Comparison of ENCODE assay signal across 10 cellular contexts in the genomic region with DNA sequence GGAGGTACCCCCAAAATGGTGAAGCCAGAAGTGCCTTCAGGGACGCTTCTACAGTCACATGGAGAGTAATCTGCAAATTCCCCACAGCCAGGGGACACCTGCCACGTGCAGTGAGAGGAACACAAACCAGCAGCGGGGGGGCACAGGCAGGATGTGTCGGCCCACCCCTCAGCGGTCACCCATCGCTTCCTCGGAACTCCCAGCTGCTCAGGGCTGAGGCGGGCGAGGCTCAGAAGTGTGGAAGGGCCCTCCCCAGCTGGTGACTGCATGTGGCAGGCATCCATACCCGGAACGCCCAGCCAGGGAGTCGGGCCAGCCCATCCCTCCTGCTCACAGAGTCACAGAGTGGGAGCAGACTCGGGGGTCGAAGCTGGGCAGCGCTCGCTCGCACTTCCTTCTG.
DNase-seq lines count a peak whose midpoint lies in the region; ATAC-seq, FAIRE-seq and TF ChIP-seq lines count a peak whose summit lies in the region.
"Had no signal": no experiment of that assay in that cellular context is flagged by ENCODE, and none has a peak within 500 bp of the region (broad histone marks: within the 10 kb centered on the region; RNA-seq: fewer than 3 reads in every experiment).

No MANE protein-coding gene starts in this region.

- no peak overlapping the region; the same call in 1 of the 2 replicates for H2AK5ac ChIP-seq in H1 (ENCODE audit: low read depth, low read length)
- H2AK5ac ChIP-seq in mesendoderm (ENCODE audit: low read length): peak overlapping the region; percentile 10

- H3K56ac ChIP-seq in H1 (replicated peaks; ENCODE audit: insufficient read length, low read depth, low read length): no peak overlapping the region
- H3K56ac ChIP-seq in mesendoderm (ENCODE audit: low read length): peak overlapping the region; percentile 62

- H3K4ac ChIP-seq in H1 (replicated peaks; ENCODE audit: insufficient read length, low read depth, low read length) (no peak overlapping the region), mesendoderm (ENCODE audit: low read depth, low read length) (no peak overlapping the region)

- H3K27ac Mint-ChIP-seq in activated CD4-positive, alpha-beta T cell treated with anti-CD3 and anti-CD28 coated beads, Interleukin-2, amount 10 ng/mL, durations not matched to agents 7 days and 5 days: no peak overlapping the region

- ATAC-seq in HG02885 (IDR thresholded peaks at IDR 0.05; ENCODE audit: poor library complexity, unreplicated experiment): peak; percentile 36

- no peak for DNase-seq in H1 (ENCODE audit: low read depth in 1 of 2, low spot score in 2 of 2)
- peak; percentile 71 for DNase-seq in mesendoderm
- no peak for DNase-seq in HT-29 (ENCODE audit: low spot score)
- DNase-seq in inferior parietal cortex (ENCODE audit: extremely low spot score): no peak
- DNase-seq in central memory CD4-positive, alpha-beta T cell: no peak
- no peak for DNase-seq in activated CD4-positive, alpha-beta T cell treated with anti-CD3 and anti-CD28 coated beads, Interleukin-2, amount 10 ng/mL, durations not matched to agents 7 days and 5 days
- DNase-seq: activated naive CD4-positive, alpha-beta T cell treated with Interleukin-2 at 50 U/mL for 16 hours; stimulated activated CD4-positive, alpha-beta T cell treated with anti-CD3 and anti-CD28 coated beads, Interleukin-12 subunit alpha, Interleukin-12 subunit beta, amount 100 ng/mL, for 4 hours had no signal

- TF ChIP-seq CTCF in H1 (IDR thresholded peaks at IDR 0.05; ENCODE audit: control extremely low read depth in 1 of 3, insufficient read depth in 1 of 3, low read depth in 1 of 3, low read length in 3 of 3): no peak

- CTCF ChIA-PET in H1 (lab: Charles Lee; ENCODE audit: partially characterized antibody): interaction anchor here (1.3 to 5.0 kb wide), 4 partner anchors 14 to 106 kb away, joined by 3 to 56 read pairs (median 4); no protein-coding TSS in a partner anchor
- CTCF ChIA-PET in activated CD4-positive, alpha-beta T cell treated with anti-CD3 and anti-CD28 coated beads, Interleukin-2, amount 10 ng/mL, durations not matched to agents 7 days and 5 days (lab: Charles Lee): interaction anchor here (0.5 kb wide), 1 partner anchor 240 kb away, joined by 3 read pairs; no protein-coding TSS in a partner anchor

- H3K14ac ChIP-seq in H1 (ENCODE audit: insufficient read length): no peak overlapping the region

- H3K27ac ChIP-seq in H1 (ENCODE audit: low read depth, low read length) (no peak overlapping the region), mesendoderm (ENCODE audit: low read depth, low read length) (no peak overlapping the region)

- H2AFZ ChIP-seq in H1 (ENCODE audit: low read length): no peak overlapping the region

- peak overlapping the region; percentile 19 for H4K91ac ChIP-seq in H1 (replicated peaks; ENCODE audit: insufficient read length, low read length)

- H3K18ac ChIP-seq in H1 (ENCODE audit: extremely low read depth, low read length): no peak overlapping the region
- H3K18ac ChIP-seq in mesendoderm (ENCODE audit: low read length): peak overlapping the region; percentile 21

- H2BK12ac ChIP-seq in H1 (ENCODE audit: low read depth, low read length): 0 out of 2 replicates have a peak overlapping the region, but pooled peaks have one; percentile 42

- H2BK20ac ChIP-seq in H1 (ENCODE audit: low read length): no peak overlapping the region

- H4K5ac ChIP-seq in H1 (ENCODE audit: insufficient read length, low read depth, low read length): no peak overlapping the region
- no peak overlapping the region for H4K5ac ChIP-seq in mesendoderm (ENCODE audit: low read length)

- no peaks in the 10 kb centered on the region for H3K23me2 ChIP-seq in H1 (ENCODE audit: low read depth, low read length)

- peaks cover 33% of the 10 kb centered on the region for H3K4me1 Mint-ChIP-seq in activated CD4-positive, alpha-beta T cell treated with anti-CD3 and anti-CD28 coated beads, Interleukin-2, amount 10 ng/mL, durations not matched to agents 7 days and 5 days

- POLR2A ChIA-PET in H1 (lab: Charles Lee; ENCODE audit: partially characterized antibody): no interaction called here
- POLR2A ChIA-PET in activated CD4-positive, alpha-beta T cell treated with anti-CD3 and anti-CD28 coated beads, Interleukin-2, amount 10 ng/mL, durations not matched to agents 7 days and 5 days (lab: Charles Lee): no interaction called here

- H3K79me2 ChIP-seq in H1 (ENCODE audit: control insufficient read depth in 1 of 2, insufficient read depth in 2 of 2, low read length in 2 of 2) (no peaks in the 10 kb centered on the region), mesendoderm (ENCODE audit: control insufficient read depth, insufficient read depth, low read length) (no peaks in the 10 kb centered on the region)

- FAIRE-seq in H1 (lab: Jason Lieb, UNC): no peak
- FAIRE-seq: TTC549 had no signal

- 0 out of 2 replicates have a peak overlapping the region, but pooled peaks have one; percentile 8 for H2BK5ac ChIP-seq in H1 (ENCODE audit: low read depth, low read length)
- no peak overlapping the region for H2BK5ac ChIP-seq in mesendoderm (ENCODE audit: low read length)

- H3K4me1 ChIP-seq in H1 (replicated peaks in 1 of 4; ENCODE audit: control insufficient read depth in 3 of 4, insufficient read depth in 4 of 4, low read length in 3 of 4) (peaks cover 8 to 21% (median 12%) of the 10 kb centered on the region in 4 experiments), mesendoderm (ENCODE audit: control insufficient read depth, low read depth, low read length) (peaks cover 6% of the 10 kb centered on the region)

- no peak overlapping the region for H3K4me3 Mint-ChIP-seq in activated CD4-positive, alpha-beta T cell treated with anti-CD3 and anti-CD28 coated beads, Interleukin-2, amount 10 ng/mL, durations not matched to agents 7 days and 5 days

- H3K27me3 ChIP-seq in H1 (replicated peaks in 1 of 4; ENCODE audit: control insufficient read depth in 3 of 4, extremely low read depth in 1 of 4, insufficient read depth in 3 of 4, low read length in 3 of 4): no peaks in the 10 kb centered on the region
- no peaks in the 10 kb centered on the region for H3K27me3 ChIP-seq in mesendoderm (ENCODE audit: insufficient read depth, low read length, poor library complexity)

- H3K36me3 ChIP-seq in H1 (ENCODE audit: control insufficient read depth in 2 of 4, insufficient read depth in 4 of 4, low read length in 3 of 4) (no peaks in the 10 kb centered on the region), mesendoderm (ENCODE audit: control insufficient read depth, insufficient read depth, low read length) (no peaks in the 10 kb centered on the region)

- H3K23ac ChIP-seq in H1 (ENCODE audit: insufficient read length) (no peak overlapping the region), mesendoderm (ENCODE audit: low read length) (no peak overlapping the region)

- TF ChIP-seq EP300 in H1 (IDR thresholded peaks at IDR 0.05; ENCODE audit: borderline replicate concordance in 1 of 2, low read depth in 2 of 2, low read length in 2 of 2): no peak

- H3K9me3 ChIP-seq in H1 (ENCODE audit: insufficient read depth in 2 of 2, low read depth in 1 of 2, low read length in 1 of 2): no peaks in the 10 kb centered on the region

- H3K79me1 ChIP-seq in H1 (ENCODE audit: low read depth, low read length) (no peaks in the 10 kb centered on the region), mesendoderm (ENCODE audit: low read length) (no peaks in the 10 kb centered on the region)

- peak overlapping the region; percentile 17; the same call in 1 of the 2 replicates for H4K8ac ChIP-seq in H1 (ENCODE audit: extremely low read depth, insufficient read depth, low read length)
- no peak overlapping the region for H4K8ac ChIP-seq in mesendoderm (ENCODE audit: low read depth, low read length)

- H2BK120ac ChIP-seq in H1 (replicated peaks; ENCODE audit: low read depth, low read length) (no peak overlapping the region), mesendoderm (ENCODE audit: low read depth, low read length) (no peak overlapping the region)

- WGBS in H1 (ENCODE audit: extremely low coverage in 1 of 2, insufficient coverage in 1 of 2, insufficient read length in 1 of 2, insufficient replicate concordance in 2 of 2, low coverage in 1 of 2, low lambda C conversion rate in 2 of 2, missing lambda C conversion rate in 1 of 2), 2 experiments: 87% methylated on average over 15 of the region's 17 CpGs; no CpG with 5 or more reads in 1 of the 2 experiments
- no CpG with 5 or more reads among the region's 17 CpGs for WGBS in mesendoderm (ENCODE audit: extremely low coverage, insufficient coverage, low lambda C conversion rate)

- H2BK15ac ChIP-seq in H1 (ENCODE audit: low read length) (0 out of 2 replicates have a peak overlapping the region, but pooled peaks have one; percentile 36), mesendoderm (replicated peaks; ENCODE audit: low read depth) (no peak overlapping the region)

- H3K4me2 ChIP-seq in H1 (ENCODE audit: insufficient read depth in 1 of 2, low read depth in 2 of 2, low read length in 2 of 2): no peak overlapping the region
- no peak overlapping the region for H3K4me2 ChIP-seq in mesendoderm (ENCODE audit: low read length)

- no peaks in the 10 kb centered on the region for H4K20me1 ChIP-seq in H1 (replicated peaks in 1 of 2; ENCODE audit: control insufficient read depth in 1 of 2, insufficient read depth in 2 of 2, low read length in 2 of 2)

- H3K9ac ChIP-seq in H1 (replicated peaks in 1 of 4; ENCODE audit: extremely low read depth in 1 of 4, low read depth in 3 of 4, low read length in 3 of 4) (no peak overlapping the region), mesendoderm (ENCODE audit: low read length) (no peak overlapping the region)

- TF ChIP-seq RAD21 in H1 (IDR thresholded peaks at IDR 0.05 in 1 of 2, conservative IDR thresholded peaks at IDR 0.05 in 1 of 2; ENCODE audit: low read depth in 2 of 2, low read length in 2 of 2): no peak

- no peaks in the 10 kb centered on the region for H3K36me3 Mint-ChIP-seq in activated CD4-positive, alpha-beta T cell treated with anti-CD3 and anti-CD28 coated beads, Interleukin-2, amount 10 ng/mL, durations not matched to agents 7 days and 5 days (ENCODE audit: low read depth)

- H3K4me3 ChIP-seq in H1 (ENCODE audit: extremely low read depth in 1 of 4, insufficient read depth in 2 of 4, low read depth in 3 of 4, low read length in 4 of 4): no peak overlapping the region
- H3K4me3 ChIP-seq in mesendoderm (ENCODE audit: low read length): no peak overlapping the region

- no peak for TF ChIP-seq POLR2A in H1 (IDR thresholded peaks at IDR 0.05; ENCODE audit: control extremely low read depth in 1 of 2, low read depth in 2 of 2, low read length in 2 of 2)

- H3K27me3 Mint-ChIP-seq in activated CD4-positive, alpha-beta T cell treated with anti-CD3 and anti-CD28 coated beads, Interleukin-2, amount 10 ng/mL, durations not matched to agents 7 days and 5 days: peaks cover 57% of the 10 kb centered on the region

- no peaks in the 10 kb centered on the region for H3K9me3 Mint-ChIP-seq in activated CD4-positive, alpha-beta T cell treated with anti-CD3 and anti-CD28 coated beads, Interleukin-2, amount 10 ng/mL, durations not matched to agents 7 days and 5 days

TF ChIP-seq in H1, 55 proteins besides CTCF, POLR2A, EP300 and RAD21 (continues in another document):
- no peak for TF ChIP-seq CHD2 (IDR thresholded peaks at IDR 0.05; ENCODE audit: low read length)
- no peak for TF ChIP-seq KDM4A (IDR thresholded peaks at IDR 0.05; ENCODE audit: low read depth, low read length, severe bottlenecking)
- no peak for TF ChIP-seq SP1 (IDR thresholded peaks at IDR 0.05; ENCODE audit: low read depth, low read length)
- no peak for TF ChIP-seq SAP30 (IDR thresholded peaks at IDR 0.05; ENCODE audit: insufficient read depth, insufficient replicate concordance, low read length)
